8 cellular contexts compared by ENCODE assay signal in the genomic region with DNA sequence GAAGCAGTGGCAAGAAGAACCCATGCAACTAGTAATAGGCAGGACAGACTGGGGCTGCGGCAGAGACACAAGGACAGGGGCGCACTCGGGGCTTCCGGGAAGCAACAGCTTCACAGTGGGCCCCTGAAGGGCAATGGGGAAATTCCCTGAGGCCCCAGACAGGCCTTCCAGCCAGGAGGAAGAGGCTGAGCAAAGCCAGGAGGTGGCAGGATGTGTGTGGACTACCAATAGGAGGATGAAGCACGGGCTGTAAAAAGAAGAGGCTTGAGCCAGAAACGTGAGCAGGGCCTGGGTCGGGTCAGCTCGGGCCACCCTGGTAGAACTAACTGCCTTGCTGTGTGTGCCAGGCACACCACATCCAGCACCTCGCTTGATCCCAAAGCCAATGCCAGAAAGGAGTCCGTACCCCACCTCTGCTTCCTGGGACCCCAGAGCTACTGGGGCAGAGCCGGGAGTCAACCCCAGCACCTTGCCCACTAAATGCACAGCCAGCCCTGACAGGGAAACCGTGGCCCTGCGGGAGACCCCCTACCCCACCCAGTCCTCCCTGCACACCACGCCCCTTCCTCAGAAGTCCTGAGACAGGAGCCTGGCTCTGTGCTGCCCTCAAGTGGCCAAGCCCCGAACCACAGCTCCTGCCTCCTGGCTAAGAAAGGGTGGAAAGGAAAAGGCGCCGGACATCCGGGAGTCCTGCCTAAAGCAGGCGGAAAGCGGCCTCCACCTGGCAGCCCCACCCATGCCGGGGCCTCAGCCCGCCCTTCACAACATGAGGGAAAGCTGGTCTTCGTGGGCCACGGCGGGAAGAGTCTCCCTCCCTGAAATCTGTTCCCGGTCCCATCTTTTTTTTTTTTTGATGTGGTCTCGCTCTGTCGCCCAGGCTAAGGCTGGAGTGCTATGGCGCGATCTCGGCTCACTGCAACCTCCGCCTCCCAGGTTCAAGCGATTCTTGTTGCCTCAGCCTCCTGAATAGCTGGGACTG. TPM values are rescaled to one million over a fixed set of nuclear protein-coding genes. Genes with fewer than 3 reads are reported as not detected.
DNase-seq lines count a peak whose midpoint lies in the region; ATAC-seq and TF ChIP-seq lines count a peak whose summit lies in the region.

No MANE protein-coding gene starts in this region.

- H3K27me3 ChIP-seq in mucosa of rectum (ENCODE audit: control insufficient read depth in 2 of 2, insufficient read depth in 2 of 2, low read length in 2 of 2), result no peaks in the 10 kb centered on the region

- H3K9me3 ChIP-seq in mucosa of rectum (ENCODE audit: control insufficient read depth in 2 of 2, low read length in 2 of 2), result no peaks in the 10 kb centered on the region

- H3K4me3 ChIP-seq in AG10803 (ENCODE audit: low read length) (peak overlapping the region; percentile 58), mucosa of rectum (ENCODE audit: low read length in 2 of 2) (peak overlapping the region; percentile 56 to 62)

- peaks cover 10 to 16% of the 10 kb centered on the region in 2 donors for H3K4me1 ChIP-seq in mucosa of rectum (ENCODE audit: control insufficient read depth in 2 of 2, insufficient read depth in 2 of 2, low read length in 2 of 2)

- peak; percentile 93 for TF ChIP-seq CTCF in AG10803 (conservative IDR thresholded peaks at IDR 0.05; ENCODE audit: low read length)

- DNase-seq in AG10803 (ENCODE audit: low read depth) (peak; percentile 71), HT1080 (ENCODE audit: low read depth) (peak; percentile 88), NOMO-1 treated with dmso at 0.1 percent for 144 hours (lab: John Stamatoyannopoulos, UW; ENCODE audit: unreplicated experiment) (peak; percentile 38), epidermal melanocyte (ENCODE audit: insufficient read length, low spot score) (peak; percentile 84)
- DNase-seq in activated CD8-positive, alpha-beta memory T cell treated with anti-CD3 and anti-CD28 coated beads, Interleukin-2, amount 50 U/mL, for 24 hours (ENCODE audit: extremely low read depth), result peak; percentile 42
- peak; percentile 22 to 31 for DNase-seq in stimulated activated CD8-positive, alpha-beta memory T cell treated with anti-CD3 and anti-CD28 coated beads, Interleukin-4, amount 100 ng/mL, for 1 hour (ENCODE audit: low read depth in 2 of 2, low spot score in 1 of 2)

- peak; percentile 41 for ATAC-seq in GM19025 (IDR thresholded peaks at IDR 0.05; ENCODE audit: low read depth, unreplicated experiment)

- peak overlapping the region; percentile 39 to 47 for H3K9ac ChIP-seq in mucosa of rectum (ENCODE audit: low read depth in 1 of 2, low read length in 2 of 2)

- H3K27ac ChIP-seq in mucosa of rectum (ENCODE audit: low read depth in 2 of 2, low read length in 2 of 2), result peak overlapping the region in 1 of 2 donors; percentile 23

- H3K36me3 ChIP-seq in mucosa of rectum (ENCODE audit: control insufficient read depth in 2 of 2, insufficient read depth in 2 of 2, low read length in 2 of 2), result peaks cover 2 to 4% of the 10 kb centered on the region in 2 donors

RNA-seq across cellular contexts. Expression of a gene that starts 33.7 kb away (rescaled TPM):
- total RNA-seq in HT1080 (2014; rRNA removed; shearing (Covaris generic)), result not detected in 2 replicates
- 0.20 and 0.21 TPM in 2 replicates for polyA plus RNA-seq in HT1080 (2015; cell fraction: cytosol; rRNA removed)
- polyA plus RNA-seq in HT1080 (2015; cell fraction: nucleus; rRNA removed), result 0.05 and 0.16 TPM in 2 replicates

Comparison
In these comparisons a context has a peak if more than half of its experiments do, and no peak if none do; other contexts are left out.
1. DNase-seq: peak in every context shown above with its lines; median percentile 88 in HT1080; 84 in epidermal melanocyte; 71 in AG10803; 42 in activated CD8-positive, alpha-beta memory T cell treated with anti-CD3 and anti-CD28 coated beads, Interleukin-2, amount 50 U/mL, for 24 hours; 38 in NOMO-1 treated with dmso at 0.1 percent for 144 hours; 26 in stimulated activated CD8-positive, alpha-beta memory T cell treated with anti-CD3 and anti-CD28 coated beads, Interleukin-4, amount 100 ng/mL, for 1 hour.